9 cellular contexts compared by ENCODE assay signal in genomic region chr1:21436488-21437340, GRCh38. TPM values are rescaled to one million over a fixed set of nuclear protein-coding genes. Genes with fewer than 3 reads are reported as not detected.
DNase-seq lines count a peak whose midpoint lies in the region; ATAC-seq, FAIRE-seq and TF ChIP-seq lines count a peak whose summit lies in the region.
"Had no signal": no experiment of that assay in that cellular context is flagged by ENCODE, and none has a peak within 500 bp of the region (broad histone marks: within the 10 kb centered on the region; RNA-seq: fewer than 3 reads in every experiment).

No MANE protein-coding gene starts in this region.

- no peaks in the 10 kb centered on the region for H3K9me2 ChIP-seq in GM23338 (ENCODE audit: insufficient read depth)

- intact Hi-C loops in activated B cell treated with CpG ODN at 0.5 μM for 24 hours (cut with micrococcal nuclease) (no loop called here), left ventricle myocardium superior (cut with micrococcal nuclease) (no loop called here)

- H3K4me1 ChIP-seq in GM23338 (ENCODE audit: insufficient read depth) = peaks cover 5% of the 10 kb centered on the region

- H3K4me3 Mint-ChIP-seq in GM23338 (peak overlapping the region; percentile 79), activated B cell treated with CpG ODN at 0.5 μM for 24 hours (peak overlapping the region; percentile 35), progenitor cell of endocrine pancreas (ENCODE audit: low read depth) (peak overlapping the region; percentile 69)

- peak overlapping the region; percentile 66 for H3K4me3 ChIP-seq in GM23338

- H3K36me3 Mint-ChIP-seq in GM23338 (ENCODE audit: low read depth) (no peaks in the 10 kb centered on the region; the same call in 2 of the 3 replicates), activated B cell treated with CpG ODN at 0.5 μM for 24 hours (ENCODE audit: low read depth) (no peaks in the 10 kb centered on the region), progenitor cell of endocrine pancreas (ENCODE audit: insufficient read depth) (no peaks in the 10 kb centered on the region)

- peaks cover 50% of the 10 kb centered on the region for H3K27me3 ChIP-seq in GM23338 (ENCODE audit: insufficient read depth)

- no peaks in the 10 kb centered on the region for H3K36me3 ChIP-seq in GM23338 (ENCODE audit: insufficient read depth)

- POLR2A ChIA-PET in activated B cell treated with CpG ODN at 0.5 μM for 24 hours (lab: Charles Lee) = no interaction called here

- in situ Hi-C loops in GM13977 (cut with MboI; ENCODE audit: low pct_unique_long_range_greater_than_20kb, low sequenced_read_pairs, unreplicated experiment) = no loop called here

- peak overlapping the region; percentile 86 for H3K4me2 ChIP-seq in GM23338

- DNase-seq in GM23338 (ENCODE audit: low spot score) = peak; percentile 68
- DNase-seq in activated B cell treated with CpG ODN at 0.5 μM for 24 hours = no peak
- DNase-seq in left ventricle myocardium superior = peak; percentile 30
- DNase-seq in progenitor cell of endocrine pancreas (ENCODE audit: low spot score, unreplicated experiment) = no peak
- no peak for DNase-seq in GM13977 (ENCODE audit: low spot score)
- DNase-seq in HK-2 (ENCODE audit: unreplicated experiment) = no peak
- no peak for DNase-seq in GM12891 (ENCODE audit: insufficient read length, low spot score)
- DNase-seq: aorta had no signal

- no peaks in the 10 kb centered on the region for H3K9me3 Mint-ChIP-seq in GM23338
- no peaks in the 10 kb centered on the region for H3K9me3 Mint-ChIP-seq in activated B cell treated with CpG ODN at 0.5 μM for 24 hours
- H3K9me3 Mint-ChIP-seq in progenitor cell of endocrine pancreas (ENCODE audit: low read depth) = no peaks in the 10 kb centered on the region

- ATAC-seq in GM23338 = peak; percentile 72
- no peak for ATAC-seq in activated B cell treated with CpG ODN at 0.5 μM for 24 hours (ENCODE audit: low read depth)
- ATAC-seq in left ventricle myocardium superior = no peak
- no peak for ATAC-seq in GM18873 (IDR thresholded peaks at IDR 0.05; ENCODE audit: low FRiP score, unreplicated experiment)

- H3K27me3 Mint-ChIP-seq in GM23338 (ENCODE audit: insufficient read depth, low read depth, poor library complexity) (peaks cover 46% of the 10 kb centered on the region), activated B cell treated with CpG ODN at 0.5 μM for 24 hours (peaks cover 23% of the 10 kb centered on the region), progenitor cell of endocrine pancreas (peaks cover 11% of the 10 kb centered on the region)

- peaks cover 8% of the 10 kb centered on the region; the same call in 1 of the 2 replicates for H3K79me2 ChIP-seq in GM23338 (replicated peaks; ENCODE audit: insufficient read depth)

- TF ChIP-seq POLR2A in GM12891 (IDR thresholded peaks at IDR 0.05; ENCODE audit: low read depth, low read length) = no peak

- no peak overlapping the region for H3K27ac ChIP-seq in GM23338 (ENCODE audit: low read depth)

- H3F3A ChIP-seq in GM23338 (replicated peaks; ENCODE audit: low read depth) = peaks cover 5% of the 10 kb centered on the region

- H3K27ac Mint-ChIP-seq in GM23338 (no peak overlapping the region), activated B cell treated with CpG ODN at 0.5 μM for 24 hours (no peak overlapping the region), progenitor cell of endocrine pancreas (no peak overlapping the region)

- FAIRE-seq in GM12891 (lab: Jason Lieb, UNC) = no peak

- H4K20me1 ChIP-seq in GM23338 (replicated peaks; ENCODE audit: insufficient read depth) = no peaks in the 10 kb centered on the region

- peak overlapping the region; percentile 80 for H2AFZ ChIP-seq in GM23338

- CTCF ChIA-PET in activated B cell treated with CpG ODN at 0.5 μM for 24 hours (lab: Charles Lee) = no interaction called here

- peaks cover 11% of the 10 kb centered on the region for H3K4me1 Mint-ChIP-seq in GM23338
- peaks cover 16% of the 10 kb centered on the region for H3K4me1 Mint-ChIP-seq in activated B cell treated with CpG ODN at 0.5 μM for 24 hours
- peaks cover 8% of the 10 kb centered on the region for H3K4me1 Mint-ChIP-seq in progenitor cell of endocrine pancreas (ENCODE audit: low read depth)

- TF ChIP-seq CTCF in GM23338 (conservative IDR thresholded peaks at IDR 0.05; ENCODE audit: low read depth in 2 of 2) = no peak
- TF ChIP-seq CTCF in activated B cell treated with CpG ODN at 0.5 μM for 24 hours (IDR thresholded peaks at IDR 0.05) = no peak
- no peak for TF ChIP-seq CTCF in progenitor cell of endocrine pancreas (IDR thresholded peaks at IDR 0.05; ENCODE audit: unreplicated experiment)
- TF ChIP-seq CTCF in GM13977 (IDR thresholded peaks at IDR 0.05; ENCODE audit: extremely low read depth, insufficient read depth, missing control alignments) = no peak

TF ChIP-seq in GM23338, 12 proteins besides CTCF, POLR2A, EP300 and RAD21 (continues in another document):
- TF ChIP-seq POLR2AphosphoS5 (IDR thresholded peaks at IDR 0.05; ENCODE audit: low read depth) = peak; percentile 58

TF ChIP-seq in GM12891, 5 proteins besides CTCF, POLR2A, EP300 and RAD21:
- no peak for TF ChIP-seq SPI1 (IDR thresholded peaks at IDR 0.05; ENCODE audit: low read depth, low read length)

RNA-seq across cellular contexts. Expression of gene NBPF3, which starts 3.2 kb away (rescaled TPM):
- total RNA-seq in GM23338 (2014; rRNA removed; shearing (Covaris generic)) = 17.9 and 18.1 TPM in 2 replicates
- polyA plus RNA-seq in GM23338 (2016; fragmentation: Nextera tagmentation; extraction: Ambion mirVana) = 2.7 and 3.7 TPM in 2 replicates
- total RNA-seq in activated B cell treated with CpG ODN at 0.5 μM for 24 hours (3.0 and 4.3 TPM in 2 replicates), left ventricle myocardium superior (4.2 TPM), progenitor cell of endocrine pancreas (19.4 and 20.1 TPM in 2 replicates)
- 1.2 TPM for polyA plus RNA-seq in GM12891 (2012; ENCODE audit: low read depth, missing spikeins)

Comparison
In these comparisons a context has a peak if more than half of its experiments do, and no peak if none do; other contexts are left out.
1. DNase-seq: peak in GM23338 (single experiment) and left ventricle myocardium superior (single experiment); none in activated B cell treated with CpG ODN at 0.5 μM for 24 hours (single experiment), progenitor cell of endocrine pancreas (single experiment), GM13977 (single experiment), HK-2 (single experiment) and GM12891 (single experiment).
2. Peak in every context shown above with its lines, with median percentiles within 50 percentile points of each other: H3K4me3 Mint-ChIP-seq.